ENCODE assay signal across 9 cellular contexts in the genomic region with DNA sequence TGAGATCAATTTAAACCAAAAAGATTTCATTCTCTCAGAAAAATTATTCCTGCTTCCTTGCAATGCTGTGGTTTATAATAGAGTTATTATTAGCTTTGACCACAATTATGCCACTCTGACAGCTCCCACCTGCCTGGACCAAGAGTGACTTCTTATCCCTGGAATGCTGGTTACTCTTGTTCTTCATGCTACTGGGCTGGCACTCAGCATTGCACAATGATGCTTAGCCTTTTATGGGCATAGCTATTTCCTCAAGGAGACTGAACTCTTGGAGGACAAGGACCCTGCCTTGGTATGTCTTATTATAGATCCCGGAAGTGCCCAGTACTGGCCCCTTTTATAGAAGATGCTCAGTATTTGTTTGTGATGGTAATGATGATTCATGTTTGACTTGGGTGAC.
DNase-seq lines count a peak whose midpoint lies in the region; ATAC-seq, FAIRE-seq and TF ChIP-seq lines count a peak whose summit lies in the region.
"Had no signal": no experiment of that assay in that cellular context is flagged by ENCODE, and none has a peak within 500 bp of the region (broad histone marks: within the 10 kb centered on the region; RNA-seq: fewer than 3 reads in every experiment).

No MANE protein-coding gene starts in this region.

- FAIRE-seq in bronchial epithelial cell (lab: Jason Lieb, UNC): no peak

- no peak for TF ChIP-seq POLR2A in GM18505 (IDR thresholded peaks at IDR 0.05; ENCODE audit: borderline replicate concordance, extremely low read depth, insufficient read depth, insufficient read length)

- H3K4me3 ChIP-seq in bronchial epithelial cell (ENCODE audit: low read depth, low read length): no peak overlapping the region
- no peak overlapping the region for H3K4me3 ChIP-seq in lung

- H3K27ac ChIP-seq in lung (ENCODE audit: low read depth in 1 of 2, low read length in 1 of 2): no peak overlapping the region

- peaks cover 6 to 11% of the 10 kb centered on the region in 2 donors for H3K4me1 ChIP-seq in lung (ENCODE audit: control insufficient read depth in 2 of 2, insufficient read depth in 2 of 2, low read length in 2 of 2)

- ATAC-seq in lung (ENCODE audit: insufficient read depth, low FRiP score): peak; percentile 77
- ATAC-seq in HG03521 (IDR thresholded peaks at IDR 0.05; ENCODE audit: unreplicated experiment): no peak
- no peak for ATAC-seq in GM18505 (IDR thresholded peaks at IDR 0.05; ENCODE audit: unreplicated experiment)
- no peak for ATAC-seq in HG02678 (IDR thresholded peaks at IDR 0.05; ENCODE audit: unreplicated experiment)

- TF ChIP-seq CTCF in AG09319 (IDR thresholded peaks at IDR 0.05; ENCODE audit: low read depth, low read length): no peak
- no peak for TF ChIP-seq CTCF in bronchial epithelial cell (IDR thresholded peaks at IDR 0.05; ENCODE audit: insufficient read depth, low read length, severe bottlenecking)
- no peak for TF ChIP-seq CTCF in lung (IDR thresholded peaks at IDR 0.05; ENCODE audit: control extremely low read depth, extremely low read depth)

- DNase-seq in AG09319 (ENCODE audit: extremely low read depth, low read depth): peak; percentile 87
- DNase-seq in M059J (ENCODE audit: low read depth): peak; percentile 100
- DNase-seq in bronchial epithelial cell (ENCODE audit: low read depth): peak; percentile 98
- DNase-seq in lung (ENCODE audit: low spot score): peak; percentile 86
- no peak for DNase-seq in NCI-H526 (lab: John Stamatoyannopoulos, UW)
- DNase-seq: hypothalamus had no signal

- 55 to 74% methylated on average over 1 of the region's 1 CpG for WGBS in lung, 2 donors

- no peaks in the 10 kb centered on the region for H3K9me3 ChIP-seq in lung (ENCODE audit: control insufficient read depth in 2 of 2, insufficient read depth in 1 of 2, low read length in 1 of 2)

- no peaks in the 10 kb centered on the region for H3K36me3 ChIP-seq in bronchial epithelial cell (ENCODE audit: control insufficient read depth, insufficient read depth, low read length)
- no peaks in the 10 kb centered on the region for H3K36me3 ChIP-seq in lung (ENCODE audit: control insufficient read depth in 2 of 2, insufficient read depth in 2 of 2, low read length in 2 of 2)

- no peaks in the 10 kb centered on the region for H3K27me3 ChIP-seq in bronchial epithelial cell (ENCODE audit: control insufficient read depth, insufficient read depth, low read length)
- no peaks in the 10 kb centered on the region for H3K27me3 ChIP-seq in lung (ENCODE audit: control insufficient read depth, insufficient read depth)

Comparison
In these comparisons a context has a peak if more than half of its experiments do, and no peak if none do; other contexts are left out.
1. DNase-seq: peak in AG09319 (single experiment), M059J (single experiment), bronchial epithelial cell (single experiment) and lung (single experiment); none in NCI-H526 (0 of 2).